18 cellular contexts compared by ENCODE assay signal in genomic region chr17:72542317-72542716, GRCh38.
"Had no signal": no experiment of that assay in that cellular context is flagged by ENCODE, and none has a peak within 500 bp of the region (broad histone marks: within the 10 kb centered on the region; RNA-seq: fewer than 3 reads in every experiment).

No MANE protein-coding gene starts in this region.

- H3K27me3 ChIP-seq: SJCRH30 had no signal

- H3K4me3 ChIP-seq: SJCRH30 had no signal

- H3K27ac ChIP-seq: SJCRH30 had no signal

- DNase-seq: KBM-7, MV-4-11, NCI-H1048, NCI-H1105, NCI-H1417 treated with DMSO at 0.1 percent for 48 hours, NCI-H146, NCI-H1694 treated with DMSO at 0.1 percent for 48 hours, NCI-H1930, NCI-H2081, NCI-H2107, NCI-H2227 treated with DMSO at 0.1 percent for 48 hours, NCI-H524, NCI-H69, NCI-H774, SHP77 treated with DMSO at 0.1 percent for 48 hours, SJCRH30 had no signal

- ATAC-seq: Right ventricle myocardium inferior, SK-N-SH treated with all-trans-retinoic acid at 6 μM for 48 hours had no signal

- H3K36me3 ChIP-seq: SJCRH30 had no signal
